ENCODE assay signal across 24 cellular contexts in genomic region chr14:38080696-38081095, GRCh38.
"Had no signal": no experiment of that assay in that cellular context is flagged by ENCODE, and none has a peak within 500 bp of the region (broad histone marks: within the 10 kb centered on the region; RNA-seq: fewer than 3 reads in every experiment).

No MANE protein-coding gene starts in this region.

- H3K27me3 Mint-ChIP-seq: activated naive CD8-positive, alpha-beta T cell; activated T-cell treated with anti-CD3 and anti-CD28 coated beads, Interleukin-2, amount 50 U/mL, for 24 hours; brain; central memory CD8-positive, alpha-beta T cell had no signal

- DNase-seq: activated CD4-positive, alpha-beta T cell treated with anti-CD3 and anti-CD28 coated beads for 48 hours; activated CD4-positive, alpha-beta T cell treated with anti-CD3 and anti-CD28 coated beads, Interleukin-2, amount 50 U/mL, for 4 hours; activated CD4-positive, CD25-positive, alpha-beta regulatory T cell treated with anti-CD3 and anti-CD28 coated beads, Interleukin-2, amount 50 U/mL, for 72 hours; activated CD8-positive, alpha-beta memory T cell treated with anti-CD3 and anti-CD28 coated beads, Interleukin-2, amount 50 U/mL, for 48 hours; activated CD8-positive, alpha-beta T cell treated with anti-CD3 and anti-CD28 coated beads, Interleukin-2, amount 10 ng/mL, durations not matched to agents 7 days and 5 days; activated effector memory CD4-positive, alpha-beta T cell treated with Interleukin-2 at 50 U/mL for 16 hours; activated naive CD4-positive, alpha-beta T cell; activated T-cell treated with anti-CD3 and anti-CD28 coated beads, Interleukin-2, amount 50 U/mL, for 24 hours; amygdala; NCI-H1105 treated with DMSO at 0.1 percent for 48 hours; NCI-H1436 treated with DMSO at 0.1 percent for 48 hours; NCI-H187; NCI-H2081; NCI-H510A treated with DMSO at 0.1 percent for 48 hours; NK-92 treated with Interleukin-12 subunit alpha and Interleukin-12 subunit beta, amount 100 ng/mL, for 24 hours; PC-3; SHP77 treated with DMSO at 0.1 percent for 48 hours; T-helper 9 cell had no signal

- H3K36me3 Mint-ChIP-seq: activated naive CD8-positive, alpha-beta T cell; brain had no signal

- H3K27ac Mint-ChIP-seq: activated CD8-positive, alpha-beta T cell treated with anti-CD3 and anti-CD28 coated beads, Interleukin-2, amount 10 ng/mL, durations not matched to agents 7 days and 5 days; activated naive CD8-positive, alpha-beta T cell; activated T-cell treated with anti-CD3 and anti-CD28 coated beads, Interleukin-2, amount 50 U/mL, for 24 hours; activated T-helper 1 cell treated with anti-CD3 and anti-CD28 coated beads, Interleukin-12 subunit alpha, Interleukin-12 subunit beta, Interleukin-2, Interleukin-4 antibody, amounts not matched to agents 30 ng/mL and 10 ng/mL and 1 ng/mL, durations not matched to agents 14 hours and 24 hours and 36 hours; brain; T-helper 1 cell treated with Interleukin-12 subunit alpha and Interleukin-12 subunit beta and Interleukin-4 antibody, amounts not matched to agents 30 μg/mL and 1 μg/mL, for 36 hours; WTC11 had no signal

- ATAC-seq: activated CD8-positive, alpha-beta T cell treated with anti-CD3 and anti-CD28 coated beads, Interleukin-2, amount 10 ng/mL, durations not matched to agents 7 days and 5 days; PC-3; WTC11 had no signal

- H3K9me3 Mint-ChIP-seq: central memory CD8-positive, alpha-beta T cell had no signal

- H3K4me3 Mint-ChIP-seq: activated CD8-positive, alpha-beta T cell treated with anti-CD3 and anti-CD28 coated beads, Interleukin-2, amount 10 ng/mL, durations not matched to agents 7 days and 5 days; activated naive CD8-positive, alpha-beta T cell; activated T-cell treated with anti-CD3 and anti-CD28 coated beads, Interleukin-2, amount 50 U/mL, for 24 hours; activated T-helper 1 cell treated with anti-CD3 and anti-CD28 coated beads, Interleukin-12 subunit alpha, Interleukin-12 subunit beta, Interleukin-2, Interleukin-4 antibody, amounts not matched to agents 30 ng/mL and 10 ng/mL and 1 ng/mL, durations not matched to agents 14 hours and 24 hours and 36 hours; brain; central memory CD8-positive, alpha-beta T cell; T-helper 1 cell treated with Interleukin-12 subunit alpha and Interleukin-12 subunit beta and Interleukin-4 antibody, amounts not matched to agents 30 μg/mL and 1 μg/mL, for 36 hours; WTC11 had no signal
